24 cellular contexts compared by ENCODE assay signal in the genomic region with DNA sequence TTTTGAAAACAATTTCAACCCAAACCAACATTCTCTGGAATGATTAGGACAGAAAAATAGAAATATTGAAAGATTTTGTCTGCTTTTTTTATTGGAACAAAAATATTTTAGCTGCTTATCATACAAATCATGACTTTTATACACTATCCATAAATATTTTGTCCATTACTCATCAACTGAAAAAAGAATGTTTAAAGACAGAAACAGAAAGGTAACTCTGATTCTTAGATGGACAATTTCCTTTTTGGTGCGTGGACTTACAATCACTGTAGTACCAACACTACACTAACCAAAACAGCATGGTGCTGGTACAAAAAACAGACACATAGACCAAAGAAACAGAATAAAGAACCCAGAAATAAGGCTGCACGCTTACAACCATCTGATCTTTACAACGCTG.
"Had no signal": no experiment of that assay in that cellular context is flagged by ENCODE, and none has a peak within 500 bp of the region (broad histone marks: within the 10 kb centered on the region; RNA-seq: fewer than 3 reads in every experiment).

No MANE protein-coding gene starts in this region.

- H3K9me3 Mint-ChIP-seq: activated T-helper 1 cell treated with anti-CD3 and anti-CD28 coated beads, Interleukin-12 subunit alpha, Interleukin-12 subunit beta, Interleukin-2, Interleukin-4 antibody, amounts not matched to agents 30 ng/mL and 10 ng/mL and 1 ng/mL, durations not matched to agents 14 hours and 24 hours and 36 hours; endodermal cell; T-helper 2 cell treated with Interferon-gamma antibody and Interleukin-4, amounts not matched to agents 5 μg/mL and 100 μg/mL, for 36 hours had no signal

- H3K4me3 Mint-ChIP-seq: activated naive CD8-positive, alpha-beta T cell; activated T-helper 1 cell treated with anti-CD3 and anti-CD28 coated beads, Interleukin-12 subunit alpha, Interleukin-12 subunit beta, Interleukin-2, Interleukin-4 antibody, amounts not matched to agents 30 ng/mL and 10 ng/mL and 1 ng/mL, durations not matched to agents 14 hours and 24 hours and 36 hours; brain; endodermal cell; naive B cell; neural crest cell; T-helper 2 cell treated with Interferon-gamma antibody and Interleukin-4, amounts not matched to agents 5 μg/mL and 100 μg/mL, for 36 hours had no signal

- H3K27ac Mint-ChIP-seq: activated naive CD8-positive, alpha-beta T cell; activated T-helper 1 cell treated with anti-CD3 and anti-CD28 coated beads, Interleukin-12 subunit alpha, Interleukin-12 subunit beta, Interleukin-2, Interleukin-4 antibody, amounts not matched to agents 30 ng/mL and 10 ng/mL and 1 ng/mL, durations not matched to agents 14 hours and 24 hours and 36 hours; brain; endodermal cell; naive B cell; T-helper 2 cell treated with Interferon-gamma antibody and Interleukin-4, amounts not matched to agents 5 μg/mL and 100 μg/mL, for 36 hours had no signal

- H3K4me1 Mint-ChIP-seq: brain, endodermal cell, naive B cell, neural crest cell had no signal

- H3K4me1 ChIP-seq: colonic mucosa, prostate gland, right atrium auricular region, stomach, vagina had no signal

- H3K36me3 Mint-ChIP-seq: activated naive CD8-positive, alpha-beta T cell; brain had no signal

- ATAC-seq: foreskin keratinocyte, left lobe of liver had no signal

- H3K27ac ChIP-seq: colonic mucosa, epithelial cell of prostate, foreskin keratinocyte, prostate gland, right atrium auricular region, skin epidermis, stomach, vagina had no signal

- H3K4me3 ChIP-seq: colonic mucosa, prostate gland, right atrium auricular region, skin epidermis, stomach, vagina had no signal

- H3K27me3 ChIP-seq: colonic mucosa, foreskin keratinocyte, right atrium auricular region, stomach, vagina had no signal

- DNase-seq: activated CD4-positive, alpha-beta T cell treated with anti-CD3 and anti-CD28 coated beads, Interleukin-2, amount 50 U/mL, for 4 hours; amygdala; central memory CD4-positive, alpha-beta T cell; colonic mucosa; endodermal cell; hippocampal formation; islet precursor cell; naive B cell; stimulated activated CD4-positive, alpha-beta T cell treated with anti-CD3 and anti-CD28 coated beads, Interleukin-15, amount 100 ng/mL, for 24 hours; stimulated activated CD4-positive, alpha-beta T cell treated with anti-CD3 and anti-CD28 coated beads, Interleukin-2, amount 100 ng/mL, for 48 hours; stomach; trophoblast cell had no signal

- H3K9me3 ChIP-seq: colonic mucosa, prostate gland, right atrium auricular region, vagina had no signal

- H3K36me3 ChIP-seq: colonic mucosa, prostate gland, right atrium auricular region, stomach, vagina had no signal
